ENCODE assay signal across 8 cellular contexts in the genomic region with DNA sequence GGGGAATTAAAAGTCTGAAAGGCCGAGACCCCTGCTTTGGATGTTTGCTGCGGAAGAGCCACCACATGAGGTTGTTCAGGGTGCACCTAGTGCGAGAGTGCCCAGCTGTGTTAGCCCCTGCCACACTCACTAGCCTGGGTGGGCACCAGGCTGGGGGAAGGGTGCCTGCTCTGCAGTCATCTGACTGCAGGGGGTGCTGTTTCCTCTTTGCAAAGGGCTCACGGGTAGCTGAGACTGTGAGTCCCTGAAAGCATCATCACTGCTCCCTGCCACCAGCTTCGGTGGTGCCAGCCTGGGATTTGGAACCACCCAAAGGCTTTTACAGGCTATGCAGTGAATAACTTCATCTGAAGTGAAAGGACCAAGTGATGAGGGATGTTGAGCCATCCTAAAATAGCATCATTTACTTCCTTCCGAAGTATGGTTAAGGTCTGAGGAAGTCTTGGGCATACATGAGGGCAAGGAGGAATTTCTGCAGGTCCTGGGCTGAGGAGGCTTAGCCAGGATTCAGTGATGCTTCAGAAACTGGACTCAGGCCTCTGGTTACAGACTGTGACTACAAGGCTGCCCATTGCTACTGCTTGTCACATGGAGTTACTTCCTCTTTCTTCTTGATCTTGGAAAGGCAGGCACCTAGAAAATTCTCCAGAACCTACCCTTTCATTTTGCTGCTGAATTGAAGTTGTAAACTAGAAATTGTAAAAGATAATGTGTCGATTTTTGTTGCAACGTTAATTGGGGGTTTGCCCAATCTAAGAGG.
A peak's percentile ranks its signal among the peaks of the same experiment; 100 is the strongest.
DNase-seq lines count a peak whose midpoint lies in the region; ATAC-seq and TF ChIP-seq lines count a peak whose summit lies in the region.
"Had no signal": no experiment of that assay in that cellular context is flagged by ENCODE, and none has a peak within 500 bp of the region (broad histone marks: within the 10 kb centered on the region; RNA-seq: fewer than 3 reads in every experiment).

No MANE protein-coding gene starts in this region.

- H3K4me3 ChIP-seq in GM12875 (ENCODE audit: low read depth, low read length) = no peak overlapping the region

- intact Hi-C loops in Right ventricle myocardium superior (cut with DNase I) = no loop called here

- ATAC-seq in GM21528 (IDR thresholded peaks at IDR 0.05; ENCODE audit: low FRiP score, unreplicated experiment) (peak; percentile 67), HG03039 (IDR thresholded peaks at IDR 0.05; ENCODE audit: unreplicated experiment) (no peak), Right ventricle myocardium superior (ENCODE audit: poor library complexity) (no peak)

- TF ChIP-seq CTCF in GM12875 (IDR thresholded peaks at IDR 0.05; ENCODE audit: borderline replicate concordance, insufficient read depth, low read depth, low read length) = peak; percentile 78

- DNase-seq in NOMO-1 treated with dmso at 0.1 percent for 144 hours (lab: John Stamatoyannopoulos, UW; ENCODE audit: unreplicated experiment) = peak; percentile 32
- DNase-seq in left kidney (ENCODE audit: low read depth, low spot score) = peak; percentile 1
- DNase-seq in NCI-H2107 treated with DMSO at 0.1 percent for 48 hours (lab: John Stamatoyannopoulos, UW; ENCODE audit: unreplicated experiment) = no peak
- no peak for DNase-seq in Right ventricle myocardium superior
- DNase-seq: T-helper 9 cell had no signal

Comparison
In these comparisons a context has a peak if more than half of its experiments do, and no peak if none do; other contexts are left out.
1. DNase-seq: peak in NOMO-1 treated with dmso at 0.1 percent for 144 hours (single experiment) and left kidney (single experiment); none in NCI-H2107 treated with DMSO at 0.1 percent for 48 hours (single experiment) and Right ventricle myocardium superior (single experiment).